Comparison of ENCODE assay signal across 8 cellular contexts in the genomic region with DNA sequence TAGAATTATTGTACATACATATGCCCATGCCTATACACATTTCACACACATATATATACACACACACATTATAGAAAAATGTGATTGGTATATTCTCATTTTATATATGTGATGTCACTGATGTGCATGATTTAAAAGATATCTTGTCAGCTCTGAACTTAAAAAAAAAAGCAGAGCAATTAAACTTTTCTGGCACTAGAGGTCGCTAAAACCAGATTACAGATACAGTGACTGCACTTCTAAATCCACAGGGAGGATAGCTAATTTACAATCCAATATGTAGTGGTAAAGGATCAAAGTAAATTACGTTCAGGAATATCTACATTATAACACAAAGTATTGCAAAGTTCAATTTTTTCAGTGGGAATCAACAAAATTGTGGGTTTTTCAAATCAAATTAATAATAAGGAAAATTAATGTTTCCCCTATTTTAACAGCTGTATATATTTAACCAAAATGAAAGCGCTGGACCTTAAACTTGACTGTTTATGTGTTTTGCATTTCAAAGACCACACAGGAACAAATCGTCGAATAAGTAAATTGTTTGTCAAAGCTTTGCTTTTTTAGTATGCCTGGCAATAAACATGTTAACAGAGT.
DNase-seq lines count a peak whose midpoint lies in the region; ATAC-seq, FAIRE-seq and TF ChIP-seq lines count a peak whose summit lies in the region.

No MANE protein-coding gene starts in this region.

- no peak for TF ChIP-seq POLR2A in H1 (IDR thresholded peaks at IDR 0.05; ENCODE audit: control extremely low read depth in 1 of 2, low read depth in 2 of 2, low read length in 2 of 2)

- no peaks in the 10 kb centered on the region for H3K27me3 ChIP-seq in H1 (replicated peaks in 1 of 4; ENCODE audit: control insufficient read depth in 3 of 4, extremely low read depth in 1 of 4, insufficient read depth in 3 of 4, low read length in 3 of 4)

- H2AK5ac ChIP-seq in H1 (ENCODE audit: low read depth, low read length) = no peak overlapping the region

- CTCF ChIA-PET in HEK293 (lab: Yijun Ruan, JAX) (interaction anchor here (0.6 to 2.5 kb wide), 39 partner anchors 9 to 1957 kb away, joined by 3 to 12 read pairs (median 4); no protein-coding TSS in a partner anchor), H1 (lab: Charles Lee; ENCODE audit: partially characterized antibody) (interaction anchor here (0.6 to 2.6 kb wide), 34 partner anchors 9 to 1483 kb away, joined by 3 to 20 read pairs (median 4); no protein-coding TSS in a partner anchor)

- WGBS in H1 (ENCODE audit: extremely low coverage in 1 of 2, insufficient coverage in 1 of 2, insufficient read length in 1 of 2, insufficient replicate concordance in 2 of 2, low coverage in 1 of 2, low lambda C conversion rate in 2 of 2, missing lambda C conversion rate in 1 of 2), 2 experiments = 18% methylated on average over 5 of the region's 5 CpGs; no CpG with 5 or more reads in 1 of the 2 experiments

- H4K20me1 ChIP-seq in H1 (replicated peaks in 1 of 2; ENCODE audit: control insufficient read depth in 1 of 2, insufficient read depth in 2 of 2, low read length in 2 of 2) = no peaks in the 10 kb centered on the region

- no peak overlapping the region for H3K23ac ChIP-seq in H1 (ENCODE audit: insufficient read length)

- H3K4me1 Mint-ChIP-seq in progenitor cell of endocrine pancreas (ENCODE audit: low read depth) = peaks cover 7% of the 10 kb centered on the region

- no peak overlapping the region for H3K4me2 ChIP-seq in H1 (ENCODE audit: insufficient read depth in 1 of 2, low read depth in 2 of 2, low read length in 2 of 2)

- no peak overlapping the region for H3K56ac ChIP-seq in H1 (replicated peaks; ENCODE audit: insufficient read length, low read depth, low read length)

- no peak overlapping the region for H4K8ac ChIP-seq in H1 (ENCODE audit: extremely low read depth, insufficient read depth, low read length)

- H3K36me3 ChIP-seq in HEK293 (ENCODE audit: control insufficient read depth in 2 of 2, insufficient read depth in 1 of 2, low read length in 2 of 2) (no peaks in the 10 kb centered on the region), H1 (ENCODE audit: control insufficient read depth in 2 of 4, insufficient read depth in 4 of 4, low read length in 3 of 4) (no peaks in the 10 kb centered on the region)

- FAIRE-seq in H1 (lab: Jason Lieb, UNC) = no peak

- no peak overlapping the region for H2BK5ac ChIP-seq in H1 (ENCODE audit: low read depth, low read length)

- H3K9me3 ChIP-seq in HEK293 (ENCODE audit: control insufficient read depth, insufficient read depth, low read depth, low read length) = no peaks in the 10 kb centered on the region
- no peaks in the 10 kb centered on the region for H3K9me3 ChIP-seq in H1 (ENCODE audit: insufficient read depth in 2 of 2, low read depth in 1 of 2, low read length in 1 of 2)

- no peaks in the 10 kb centered on the region for H3K23me2 ChIP-seq in H1 (ENCODE audit: low read depth, low read length)

- H3K4me1 ChIP-seq in HEK293 (ENCODE audit: control insufficient read depth, insufficient read depth, low read length) (no peaks in the 10 kb centered on the region), H1 (replicated peaks in 1 of 4; ENCODE audit: control insufficient read depth in 3 of 4, insufficient read depth in 4 of 4, low read length in 3 of 4) (peaks cover 0 to 5% (median 3%) of the 10 kb centered on the region in 4 experiments; a peak in 3 of 7 replicates)

- H4K91ac ChIP-seq in H1 (replicated peaks; ENCODE audit: insufficient read length, low read length) = no peak overlapping the region

- no peak overlapping the region for H3K18ac ChIP-seq in H1 (ENCODE audit: extremely low read depth, low read length)

- TF ChIP-seq CTCF in HEK293 (tag by site-specific recombination; IDR thresholded peaks at IDR 0.05) (no peak), H1 (IDR thresholded peaks at IDR 0.05; ENCODE audit: control extremely low read depth in 1 of 3, insufficient read depth in 1 of 3, low read depth in 1 of 3, low read length in 3 of 3) (peak in 2 of 3 experiments; percentile 36 to 54; a peak in 2 of 4 replicates), progenitor cell of endocrine pancreas (IDR thresholded peaks at IDR 0.05; ENCODE audit: unreplicated experiment) (peak; percentile 81)

- no peak overlapping the region for H4K5ac ChIP-seq in H1 (ENCODE audit: insufficient read length, low read depth, low read length)

- POLR2A ChIA-PET in HEK293 (lab: Yijun Ruan, JAX) = no interaction called here
- POLR2A ChIA-PET in H1 (lab: Charles Lee; ENCODE audit: partially characterized antibody) = no interaction called here

- ATAC-seq in GM18873 (IDR thresholded peaks at IDR 0.05; ENCODE audit: low FRiP score, unreplicated experiment) = no peak

- H3K4me3 ChIP-seq in HEK293 (ENCODE audit: low read depth, low read length) (no peak overlapping the region), H1 (ENCODE audit: extremely low read depth in 1 of 4, insufficient read depth in 2 of 4, low read depth in 3 of 4, low read length in 4 of 4) (no peak overlapping the region)

- H3K9ac ChIP-seq in H1 (replicated peaks in 1 of 4; ENCODE audit: extremely low read depth in 1 of 4, low read depth in 3 of 4, low read length in 3 of 4) = no peak overlapping the region

- no peak for TF ChIP-seq EP300 in H1 (IDR thresholded peaks at IDR 0.05; ENCODE audit: borderline replicate concordance in 1 of 2, low read depth in 2 of 2, low read length in 2 of 2)

- DNase-seq in CMK (ENCODE audit: low read depth) (peak; percentile 12), NCI-H526 (lab: John Stamatoyannopoulos, UW) (peak; percentile 26 to 63), H1 (ENCODE audit: low read depth in 1 of 2, low spot score in 2 of 2) (no peak), progenitor cell of endocrine pancreas (ENCODE audit: low spot score, unreplicated experiment) (no peak), GF-D8 (lab: John Stamatoyannopoulos, UW) (no peak)
- DNase-seq in stimulated activated CD4-positive, alpha-beta T cell treated with anti-CD3 and anti-CD28 coated beads, Interleukin-12 subunit alpha, Interleukin-12 subunit beta, amount 100 ng/mL, for 4 hours = no peak

- no peak overlapping the region for H3K4me3 Mint-ChIP-seq in progenitor cell of endocrine pancreas (ENCODE audit: low read depth)

- no peak overlapping the region for H2BK15ac ChIP-seq in H1 (ENCODE audit: low read length)

- H2BK12ac ChIP-seq in H1 (ENCODE audit: low read depth, low read length) = no peak overlapping the region

- TF ChIP-seq RAD21 in H1 (IDR thresholded peaks at IDR 0.05 in 1 of 2, conservative IDR thresholded peaks at IDR 0.05 in 1 of 2; ENCODE audit: low read depth in 2 of 2, low read length in 2 of 2) = peak; percentile 64 to 65

- no peak overlapping the region for H2AFZ ChIP-seq in H1 (ENCODE audit: low read length)

- no peak overlapping the region for H3K4ac ChIP-seq in H1 (replicated peaks; ENCODE audit: insufficient read length, low read depth, low read length)

- H3K27me3 Mint-ChIP-seq in progenitor cell of endocrine pancreas = no peaks in the 10 kb centered on the region

- H3K36me3 Mint-ChIP-seq in progenitor cell of endocrine pancreas (ENCODE audit: insufficient read depth) = no peaks in the 10 kb centered on the region

- no peaks in the 10 kb centered on the region for H3K79me1 ChIP-seq in H1 (ENCODE audit: low read depth, low read length)

- no peak overlapping the region for H2BK20ac ChIP-seq in H1 (ENCODE audit: low read length)

- no peaks in the 10 kb centered on the region for H3K79me2 ChIP-seq in H1 (ENCODE audit: control insufficient read depth in 1 of 2, insufficient read depth in 2 of 2, low read length in 2 of 2)

- H3K27ac ChIP-seq in HEK293 (ENCODE audit: extremely low read depth, low read depth, low read length) (no peak overlapping the region), H1 (ENCODE audit: low read depth, low read length) (no peak overlapping the region)

- H3K27ac Mint-ChIP-seq in progenitor cell of endocrine pancreas = no peak overlapping the region

- no peak overlapping the region for H3K14ac ChIP-seq in H1 (ENCODE audit: insufficient read length)

- H2BK120ac ChIP-seq in H1 (replicated peaks; ENCODE audit: low read depth, low read length) = no peak overlapping the region

- H3K9me3 Mint-ChIP-seq in progenitor cell of endocrine pancreas (ENCODE audit: low read depth) = no peaks in the 10 kb centered on the region

TF ChIP-seq in HEK293, 187 proteins besides CTCF, POLR2A, EP300 and RAD21 (continues in another document):
- TF ChIP-seq ZNF10 (tag by site-specific recombination; IDR thresholded peaks at IDR 0.05) (no peak), KLF1 (tag by site-specific recombination; IDR thresholded peaks at IDR 0.05) (no peak)

TF ChIP-seq in H1, 55 proteins besides CTCF, POLR2A, EP300 and RAD21:
- TF ChIP-seq CHD1 (IDR thresholded peaks at IDR 0.05; ENCODE audit: low read depth, low read length) (no peak), SP1 (IDR thresholded peaks at IDR 0.05; ENCODE audit: low read depth, low read length) (no peak), ASH2L (IDR thresholded peaks at IDR 0.05; ENCODE audit: low read length) (no peak), POLR2AphosphoS5 (IDR thresholded peaks at IDR 0.05; ENCODE audit: low read depth, low read length) (no peak), KDM5A (IDR thresholded peaks at IDR 0.05; ENCODE audit: low read length) (no peak), TAF7 (optimal IDR thresholded peaks at IDR 0.05; ENCODE audit: borderline replicate concordance, low read depth, low read length) (no peak), GTF2F1 (IDR thresholded peaks at IDR 0.05; ENCODE audit: borderline replicate concordance, low read depth, low read length) (no peak), SIN3A (conservative IDR thresholded peaks at IDR 0.05 in 1 of 2, IDR thresholded peaks at IDR 0.05 in 1 of 2; ENCODE audit: low read depth in 1 of 2, low read length in 2 of 2) (no peak), SP2 (IDR thresholded peaks at IDR 0.05; ENCODE audit: low read length) (no peak), CHD2 (IDR thresholded peaks at IDR 0.05; ENCODE audit: low read length) (no peak), PHF8 (conservative IDR thresholded peaks at IDR 0.05; ENCODE audit: low read depth, low read length) (no peak), MAFK (IDR thresholded peaks at IDR 0.05; ENCODE audit: low read depth, low read length) (no peak), JUN (IDR thresholded peaks at IDR 0.05; ENCODE audit: low read depth, low read length) (no peak), TBP (IDR thresholded peaks at IDR 0.05; ENCODE audit: low read depth, low read length) (no peak)

Comparison
In these comparisons a context has a peak if more than half of its experiments do, and no peak if none do; other contexts are left out.
1. DNase-seq: peak in CMK (single experiment) and NCI-H526 (2 of 2); none in H1 (0 of 2), progenitor cell of endocrine pancreas (single experiment), stimulated activated CD4-positive, alpha-beta T cell treated with anti-CD3 and anti-CD28 coated beads, Interleukin-12 subunit alpha, Interleukin-12 subunit beta, amount 100 ng/mL, for 4 hours (single experiment) and GF-D8 (single experiment).